Comparison of ENCODE assay signal across 13 cellular contexts in the genomic region with DNA sequence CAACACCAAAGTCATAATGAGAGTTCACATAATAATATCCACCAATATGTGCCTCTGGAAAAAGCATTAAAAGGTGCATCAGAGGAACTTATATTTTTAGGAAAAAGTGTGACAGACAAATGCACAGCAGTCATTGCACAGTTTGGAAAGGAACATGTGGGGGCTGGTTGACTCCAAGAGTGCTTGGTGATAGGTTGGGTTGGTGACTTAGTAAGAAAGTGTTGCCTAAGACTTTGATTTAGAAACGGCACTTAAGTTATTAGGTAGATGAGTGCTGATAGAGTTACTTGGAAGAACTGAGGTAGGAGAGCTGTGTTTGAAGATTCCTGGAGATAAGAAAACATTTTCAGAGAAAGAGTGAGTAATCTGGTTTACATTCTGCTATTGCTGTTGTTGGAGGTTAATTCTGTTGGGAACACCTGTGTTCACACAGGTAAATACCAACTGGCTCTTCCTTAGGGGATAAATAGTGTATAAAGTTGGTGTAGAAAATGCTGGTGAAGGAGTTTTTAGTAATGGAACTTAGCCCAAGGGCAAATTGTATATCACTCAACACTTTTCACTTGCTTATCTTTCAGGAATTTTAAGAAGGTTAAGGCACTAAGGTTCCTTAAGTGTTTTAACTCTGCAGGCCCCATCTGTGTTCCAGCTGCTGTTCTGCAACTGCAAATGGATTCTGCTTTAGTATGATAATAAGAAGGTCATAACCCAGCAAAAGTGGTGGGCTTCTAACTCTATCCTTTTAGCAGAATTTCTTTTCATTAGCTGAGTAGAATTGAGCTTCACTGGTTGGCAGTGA.
"Had no signal": no experiment of that assay in that cellular context is flagged by ENCODE, and none has a peak within 500 bp of the region (broad histone marks: within the 10 kb centered on the region; RNA-seq: fewer than 3 reads in every experiment).

No MANE protein-coding gene starts in this region.

- H3K79me2 ChIP-seq: hepatocyte had no signal

- H3K4me2 ChIP-seq: hepatocyte had no signal

- DNase-seq: activated CD4-positive, alpha-beta T cell treated with anti-CD3 and anti-CD28 coated beads for 48 hours; activated CD8-positive, alpha-beta T cell treated with anti-CD3 and anti-CD28 coated beads, Interleukin-2, amount 10 ng/mL, durations not matched to agents 7 days and 5 days; activated naive CD4-positive, alpha-beta T cell treated with anti-CD3 and anti-CD28 coated beads for 36 hours; effector CD4-positive, alpha-beta T cell; gastrocnemius medialis; kidney glomerular epithelial cell; psoas muscle; stimulated activated CD4-positive, alpha-beta T cell treated with anti-CD3 and anti-CD28 coated beads, Interleukin-12 subunit alpha, Interleukin-12 subunit beta, amount 100 ng/mL, for 4 hours; stimulated activated naive CD4-positive, alpha-beta T cell treated with Interleukin-2 at 50 U/mL for 16 hours; upper lobe of left lung had no signal

- H3K4me3 ChIP-seq: coronary artery, gastrocnemius medialis, hepatocyte, psoas muscle, upper lobe of left lung had no signal

- ATAC-seq: activated CD8-positive, alpha-beta T cell treated with anti-CD3 and anti-CD28 coated beads, Interleukin-2, amount 10 ng/mL, durations not matched to agents 7 days and 5 days; gastrocnemius medialis; natural killer cell treated with Interleukin-12 subunit alpha and Interleukin-12 subunit beta and Interleukin-15 and Interleukin-18, amount 100 ng/mL, for 72 hours; psoas muscle had no signal

- H3K4me1 ChIP-seq: gastrocnemius medialis, psoas muscle, upper lobe of left lung had no signal

- H3K36me3 ChIP-seq: gastrocnemius medialis, upper lobe of left lung had no signal

- H3K27me3 ChIP-seq: gastrocnemius medialis, hepatocyte, upper lobe of left lung had no signal

- H2AFZ ChIP-seq: hepatocyte had no signal

- H3K9me3 ChIP-seq: gastrocnemius medialis, psoas muscle, upper lobe of left lung had no signal

- H3K27ac ChIP-seq: coronary artery, gastrocnemius medialis, hepatocyte, psoas muscle, upper lobe of left lung had no signal
